ENCODE assay signal across 8 cellular contexts in genomic region chr10:104253576-104254410, GRCh38. TPM values are rescaled to one million over a fixed set of nuclear protein-coding genes. Genes with fewer than 3 reads are reported as not detected.
DNase-seq lines count a peak whose midpoint lies in the region; ATAC-seq and TF ChIP-seq lines count a peak whose summit lies in the region.

No MANE protein-coding gene starts in this region.

- H3K36me3 ChIP-seq in body of pancreas (replicated peaks in 1 of 2; ENCODE audit: insufficient read depth in 1 of 2, low read depth in 2 of 2), result peaks cover 0 to 2% of the 10 kb centered on the region in 2 donors
- peaks cover 5% of the 10 kb centered on the region for H3K36me3 ChIP-seq in mesendoderm (ENCODE audit: control insufficient read depth, insufficient read depth, low read length)
- H3K36me3 ChIP-seq in aorta (ENCODE audit: control insufficient read depth in 1 of 2, insufficient read depth in 2 of 2, low read length in 1 of 2), result no peaks in the 10 kb centered on the region

- TF ChIP-seq POLR2A in body of pancreas (IDR thresholded peaks at IDR 0.05), result no peak

- no peaks in the 10 kb centered on the region for H3K9me3 ChIP-seq in body of pancreas
- H3K9me3 ChIP-seq in aorta (ENCODE audit: control insufficient read depth, low read length), result no peaks in the 10 kb centered on the region

- H2AK5ac ChIP-seq in mesendoderm (ENCODE audit: low read length), result peak overlapping the region; percentile 31

- H3K4ac ChIP-seq in mesendoderm (ENCODE audit: low read depth, low read length), result peak overlapping the region; percentile 98

- H3K79me1 ChIP-seq in mesendoderm (ENCODE audit: low read length), result peaks cover 5% of the 10 kb centered on the region

- no peak overlapping the region for H4K5ac ChIP-seq in mesendoderm (ENCODE audit: low read length)

- peaks cover 12% of the 10 kb centered on the region for H3K27me3 Mint-ChIP-seq in stimulated activated naive CD8-positive, alpha-beta T cell treated with anti-CD3 and anti-CD28 coated beads, Interleukin-15, Interleukin-2, amounts not matched to agents 100 ng/mL and 50 ng/mL, for 24 hours

- H2BK5ac ChIP-seq in mesendoderm (ENCODE audit: low read length), result peak overlapping the region; percentile 98

- no peak for DNase-seq in stimulated activated naive CD8-positive, alpha-beta T cell treated with anti-CD3 and anti-CD28 coated beads, Interleukin-15, Interleukin-2, amounts not matched to agents 100 U/mL and 50 U/mL, for 24 hours
- DNase-seq in body of pancreas (no peak), mesendoderm (peak; percentile 69), aorta (no peak), DMS53 (lab: John Stamatoyannopoulos, UW) (no peak)
- DNase-seq in stimulated activated CD4-positive, alpha-beta T cell treated with anti-CD3 and anti-CD28 coated beads, Interleukin-4, amount 100 ng/mL, for 4 hours, result no peak

- H3K56ac ChIP-seq in mesendoderm (ENCODE audit: low read length), result peak overlapping the region; percentile 94

- H2BK120ac ChIP-seq in mesendoderm (ENCODE audit: low read depth, low read length), result peak overlapping the region; percentile 83

- peak overlapping the region; percentile 95 for H3K9ac ChIP-seq in mesendoderm (ENCODE audit: low read length)

- intact Hi-C loops in body of pancreas (cut with DNase I) (no loop called here), aorta (cut with DNase I) (no loop called here)

- peaks cover 49% of the 10 kb centered on the region for H3K4me1 Mint-ChIP-seq in stimulated activated naive CD8-positive, alpha-beta T cell treated with anti-CD3 and anti-CD28 coated beads, Interleukin-15, Interleukin-2, amounts not matched to agents 100 ng/mL and 50 ng/mL, for 24 hours (ENCODE audit: low read depth)

- H2BK15ac ChIP-seq in mesendoderm (replicated peaks; ENCODE audit: low read depth), result peak overlapping the region; percentile 94

- peak overlapping the region; percentile 98 for H4K8ac ChIP-seq in mesendoderm (ENCODE audit: low read depth, low read length)

- peak overlapping the region; percentile 96 for H3K27ac Mint-ChIP-seq in stimulated activated naive CD8-positive, alpha-beta T cell treated with anti-CD3 and anti-CD28 coated beads, Interleukin-15, Interleukin-2, amounts not matched to agents 100 ng/mL and 50 ng/mL, for 24 hours

- no peak for ATAC-seq in stimulated activated naive CD8-positive, alpha-beta T cell treated with anti-CD3 and anti-CD28 coated beads, Interleukin-15, Interleukin-2, amounts not matched to agents 100 U/mL and 50 U/mL, for 24 hours
- no peak for ATAC-seq in body of pancreas
- ATAC-seq in aorta (ENCODE audit: low FRiP score), result no peak
- ATAC-seq in HG02678 (IDR thresholded peaks at IDR 0.05; ENCODE audit: unreplicated experiment), result no peak

- H3K23ac ChIP-seq in mesendoderm (ENCODE audit: low read length), result peak overlapping the region; percentile 72

- H3K79me2 ChIP-seq in mesendoderm (ENCODE audit: control insufficient read depth, insufficient read depth, low read length), result peaks cover 28% of the 10 kb centered on the region

- H3K4me1 ChIP-seq in body of pancreas (peaks cover 36% of the 10 kb centered on the region), mesendoderm (ENCODE audit: control insufficient read depth, low read depth, low read length) (peaks cover 13% of the 10 kb centered on the region), aorta (ENCODE audit: control insufficient read depth in 1 of 2, insufficient read depth in 2 of 2, low read length in 2 of 2) (peaks cover 0 to 4% of the 10 kb centered on the region in 2 donors)

- TF ChIP-seq CTCF in body of pancreas (IDR thresholded peaks at IDR 0.05), result no peak

- peak overlapping the region; percentile 95 for H3K4me3 Mint-ChIP-seq in stimulated activated naive CD8-positive, alpha-beta T cell treated with anti-CD3 and anti-CD28 coated beads, Interleukin-15, Interleukin-2, amounts not matched to agents 100 ng/mL and 50 ng/mL, for 24 hours

- H3K18ac ChIP-seq in mesendoderm (ENCODE audit: low read length), result peak overlapping the region; percentile 85

- peaks cover 34% of the 10 kb centered on the region for H3K36me3 Mint-ChIP-seq in stimulated activated naive CD8-positive, alpha-beta T cell treated with anti-CD3 and anti-CD28 coated beads, Interleukin-15, Interleukin-2, amounts not matched to agents 100 ng/mL and 50 ng/mL, for 24 hours (ENCODE audit: low read depth)

- no peaks in the 10 kb centered on the region for H3K9me3 Mint-ChIP-seq in stimulated activated naive CD8-positive, alpha-beta T cell treated with anti-CD3 and anti-CD28 coated beads, Interleukin-15, Interleukin-2, amounts not matched to agents 100 ng/mL and 50 ng/mL, for 24 hours

- H3K4me2 ChIP-seq in mesendoderm (ENCODE audit: low read length), result peak overlapping the region; percentile 69

- 62 to 64% methylated on average over 10 of the region's 10 CpGs for WGBS in body of pancreas, 2 donors
- no CpG with 5 or more reads among the region's 10 CpGs for WGBS in mesendoderm (ENCODE audit: extremely low coverage, insufficient coverage, low lambda C conversion rate)
- WGBS in aorta, 2 donors, result 88 to 89% methylated on average over 10 of the region's 10 CpGs

- H3K27me3 ChIP-seq in body of pancreas (no peaks in the 10 kb centered on the region), mesendoderm (ENCODE audit: insufficient read depth, low read length, poor library complexity) (no peaks in the 10 kb centered on the region), aorta (ENCODE audit: control insufficient read depth in 1 of 2, insufficient read depth in 2 of 2, low read length in 1 of 2) (no peaks in the 10 kb centered on the region)

- H3K27ac ChIP-seq in body of pancreas, result peak overlapping the region; percentile 81 to 96 (median 86)
- peak overlapping the region; percentile 89 for H3K27ac ChIP-seq in mesendoderm (ENCODE audit: low read depth, low read length)
- peak overlapping the region in 1 of 2 donors; percentile 81 for H3K27ac ChIP-seq in aorta (ENCODE audit: low read depth in 1 of 2, low read length in 2 of 2)

- H3K4me3 ChIP-seq in body of pancreas (peak overlapping the region; percentile 71 to 72), mesendoderm (ENCODE audit: low read length) (peak overlapping the region; percentile 85), aorta (ENCODE audit: low read length in 2 of 2) (peak overlapping the region; percentile 77 to 86)

RNA-seq across cellular contexts. Expression of gene GSTO1, which starts 0.9 kb away (rescaled TPM):
- 10 to 100 TPM; 16.8 to 65.9 TPM for total RNA-seq in body of pancreas
- polyA plus RNA-seq in mesendoderm (2013, experiment 1 of 2), result 261 TPM
- polyA plus RNA-seq in mesendoderm (2013, experiment 2 of 2), result 257 TPM
- total RNA-seq in aorta, result 10 to 100 TPM; 84.1 to 95.9 TPM
- polyA plus RNA-seq in aorta, result 100 to 1,000 TPM; 125 to 235 TPM

RNA-seq across cellular contexts. Expression of gene GSTO2, which starts 15.2 kb away (rescaled TPM):
- total RNA-seq in body of pancreas (10 to 100 TPM in 1 of 2 donors, 1 to 10 TPM in 1; 9.6 to 26.5 TPM), aorta (1 to 10 TPM; 1.7 to 3.5 TPM)
- polyA plus RNA-seq in mesendoderm (2013, experiment 1 of 2), result 13.4 TPM
- polyA plus RNA-seq in mesendoderm (2013, experiment 2 of 2), result 11.0 TPM
- 1 to 10 TPM; 3.5 to 4.3 TPM for polyA plus RNA-seq in aorta

RNA-seq across cellular contexts. Expression of gene CFAP43, which starts 21.6 kb away (rescaled TPM):
- total RNA-seq in body of pancreas, result 1 to 10 TPM; 2.3 to 4.0 TPM
- polyA plus RNA-seq in mesendoderm (2013, experiment 1 of 2), result 0.21 TPM
- 0.14 TPM for polyA plus RNA-seq in mesendoderm (2013, experiment 2 of 2)
- under 1 TPM; 0.19 to 0.27 TPM for total RNA-seq in aorta
- under 1 TPM in 1 of 2 donors, not detected in 1; 0.10 TPM for polyA plus RNA-seq in aorta
